21 cellular contexts compared by ENCODE assay signal in genomic region chrX:141469469-141469868, GRCh38.
A peak's percentile ranks its signal among the peaks of the same experiment; 100 is the strongest.
DNase-seq lines count a peak whose midpoint lies in the region; ATAC-seq and TF ChIP-seq lines count a peak whose summit lies in the region.
"Had no signal": no experiment of that assay in that cellular context is flagged by ENCODE, and none has a peak within 500 bp of the region (broad histone marks: within the 10 kb centered on the region; RNA-seq: fewer than 3 reads in every experiment).

No MANE protein-coding gene starts in this region.

- POLR2A ChIA-PET in RWPE1 (lab: Yijun Ruan, JAX; ENCODE audit: low non-redundant PET) = no interaction called here

- no peak overlapping the region for H3K4me3 ChIP-seq in epithelial cell of esophagus (ENCODE audit: low read length)
- H3K4me3 ChIP-seq: breast epithelium, dorsolateral prefrontal cortex, left ventricle myocardium inferior, MG63 had no signal

- no peak for ATAC-seq in GM21423 (IDR thresholded peaks at IDR 0.05; ENCODE audit: unreplicated experiment)
- ATAC-seq: activated T-helper 17 cell treated with anti-CD3 and anti-CD28 coated beads, Interleukin-2, amount 50 U/mL, for 72 hours; esophagus mucosa; HepG2 had no signal

- TF ChIP-seq CTCF in RWPE1 (conservative IDR thresholded peaks at IDR 0.05; ENCODE audit: low read depth) = no peak
- no peak for TF ChIP-seq CTCF in epithelial cell of esophagus (IDR thresholded peaks at IDR 0.05; ENCODE audit: insufficient read depth, low read depth, low read length, missing control alignments)

- peak; percentile 3 for DNase-seq in GM03348 (ENCODE audit: low spot score)
- DNase-seq in RWPE1 (ENCODE audit: low spot score) = no peak
- peak; percentile 19 for DNase-seq in epithelial cell of esophagus (ENCODE audit: low read depth)
- DNase-seq in pulmonary artery endothelial cell (ENCODE audit: low read depth, low spot score) = peak; percentile 11
- DNase-seq in OCI-M2 (lab: John Stamatoyannopoulos, UW; ENCODE audit: unreplicated experiment) = no peak
- no peak for DNase-seq in hippocampal formation (lab: John Stamatoyannopoulos, UW)
- DNase-seq: activated CD4-positive, alpha-beta T cell treated with anti-CD3 and anti-CD28 coated beads for 48 hours; DND-41; dorsolateral prefrontal cortex; H7; left ventricle myocardium inferior; MG63; NCI-H1694; NCI-H345; retina; stimulated activated CD4-positive, alpha-beta T cell treated with anti-CD3 and anti-CD28 coated beads, Interleukin-15, amount 100 ng/mL, for 24 hours had no signal

- peak overlapping the region; percentile 50; the same call in 1 of the 2 replicates for H3K27ac ChIP-seq in RWPE1
- H3K27ac ChIP-seq: breast epithelium, dorsolateral prefrontal cortex, left ventricle myocardium inferior had no signal

- CTCF ChIA-PET in RWPE1 (lab: Yijun Ruan, JAX) = no interaction called here

Comparison
In these comparisons a context has a peak if more than half of its experiments do, and no peak if none do; other contexts are left out.
1. DNase-seq: peak in GM03348 (single experiment), epithelial cell of esophagus (single experiment) and pulmonary artery endothelial cell (single experiment); none in RWPE1 (single experiment), OCI-M2 (single experiment) and hippocampal formation (0 of 2).